ENCODE assay signal across 15 cellular contexts in genomic region chr6:124008689-124009371, GRCh38.
A peak's percentile ranks its signal among the peaks of the same experiment; 100 is the strongest.
DNase-seq lines count a peak whose midpoint lies in the region; ATAC-seq and TF ChIP-seq lines count a peak whose summit lies in the region.
"Had no signal": no experiment of that assay in that cellular context is flagged by ENCODE, and none has a peak within 500 bp of the region (broad histone marks: within the 10 kb centered on the region; RNA-seq: fewer than 3 reads in every experiment).

No MANE protein-coding gene starts in this region.

- H3K4me1 Mint-ChIP-seq in endodermal cell, result peaks cover 34% of the 10 kb centered on the region

- 69 to 81% methylated on average over 2 to 3 of the region's 4 CpGs for WGBS in endodermal cell (ENCODE audit: insufficient coverage in 1 of 2, insufficient read length in 1 of 2), 2 experiments

- H3K27me3 ChIP-seq in endodermal cell (ENCODE audit: control insufficient read depth, insufficient read depth, low read length, poor library complexity, severe bottlenecking) (no peaks in the 10 kb centered on the region), skeletal muscle tissue (ENCODE audit: control insufficient read depth in 3 of 3, insufficient read depth in 3 of 3, low read length in 3 of 3) (no peaks in the 10 kb centered on the region)

- H3K4me3 ChIP-seq in endodermal cell (ENCODE audit: low read length), result no peak overlapping the region
- H3K4me3 ChIP-seq in skeletal muscle tissue (ENCODE audit: low read length in 3 of 3), result peak overlapping the region in 1 of 3 donors; percentile 6
- H3K4me3 ChIP-seq: K562 had no signal

- TF ChIP-seq CTCF in endodermal cell (conservative IDR thresholded peaks at IDR 0.05), result no peak

- H3K9ac ChIP-seq in endodermal cell (ENCODE audit: extremely low read depth, low read length, poor library complexity, severe bottlenecking) (no peak overlapping the region), skeletal muscle tissue (ENCODE audit: low read depth in 1 of 3, low read length in 3 of 3) (no peak overlapping the region)

- H3K27me3 Mint-ChIP-seq in endodermal cell (ENCODE audit: insufficient read depth), result peaks cover 3% of the 10 kb centered on the region
- H3K27me3 Mint-ChIP-seq: CD4-positive, alpha-beta T cell had no signal

- H3K9me3 ChIP-seq in endodermal cell (ENCODE audit: control insufficient read depth, low read length), result no peaks in the 10 kb centered on the region
- no peaks in the 10 kb centered on the region for H3K9me3 ChIP-seq in skeletal muscle tissue (ENCODE audit: control insufficient read depth in 3 of 3, low read length in 3 of 3)

- no peak overlapping the region for H3K4me3 Mint-ChIP-seq in endodermal cell
- H3K4me3 Mint-ChIP-seq: CD4-positive, alpha-beta T cell; HFFc6 had no signal

- no peak for ATAC-seq in HG02642 (IDR thresholded peaks at IDR 0.05; ENCODE audit: poor library complexity, unreplicated experiment)
- ATAC-seq: K562 had no signal

- H3K27ac ChIP-seq in endodermal cell (ENCODE audit: low read depth, low read length) (no peak overlapping the region), skeletal muscle tissue (ENCODE audit: low read depth, low read length) (peak overlapping the region; percentile 38)

- DNase-seq in NCI-H1105 treated with DMSO at 0.1 percent for 48 hours (lab: John Stamatoyannopoulos, UW), result peak; percentile 33
- DNase-seq in NCI-H1105 (lab: John Stamatoyannopoulos, UW), result no peak
- DNase-seq in NCI-H2029 (lab: John Stamatoyannopoulos, UW), result peak; percentile 39
- DNase-seq in endodermal cell, result no peak
- no peak for DNase-seq in germinal center (ENCODE audit: low spot score)
- DNase-seq: CD4-positive, alpha-beta T cell; DMS79; HFFc6; NCI-H1417 treated with DMSO at 0.1 percent for 48 hours; NCI-H2171; Right ventricle myocardium superior; SW 1271 had no signal

- H3K4me1 ChIP-seq in endodermal cell (ENCODE audit: control insufficient read depth, insufficient read depth, low read length) (peaks cover 12% of the 10 kb centered on the region), skeletal muscle tissue (ENCODE audit: control insufficient read depth in 3 of 3, insufficient read depth in 3 of 3, low read length in 3 of 3) (peaks cover 10 to 17% (median 13%) of the 10 kb centered on the region in 3 donors)

- H3K36me3 Mint-ChIP-seq in endodermal cell (ENCODE audit: low read depth), result no peaks in the 10 kb centered on the region

- H3K9me3 Mint-ChIP-seq in endodermal cell, result no peaks in the 10 kb centered on the region

- peak overlapping the region; percentile 9 for H3K27ac Mint-ChIP-seq in endodermal cell
- H3K27ac Mint-ChIP-seq: CD4-positive, alpha-beta T cell; HFFc6 had no signal

- H3K36me3 ChIP-seq in endodermal cell (ENCODE audit: control insufficient read depth, insufficient read depth, low read length) (no peaks in the 10 kb centered on the region), skeletal muscle tissue (ENCODE audit: control insufficient read depth in 3 of 3, insufficient read depth in 3 of 3, low read length in 3 of 3) (no peaks in the 10 kb centered on the region)

Comparison
In these comparisons a context has a peak if more than half of its experiments do, and no peak if none do; other contexts are left out.
1. DNase-seq: peak in NCI-H1105 treated with DMSO at 0.1 percent for 48 hours (single experiment) and NCI-H2029 (single experiment); none in NCI-H1105 (single experiment), endodermal cell (single experiment) and germinal center (single experiment).